Comparison of ENCODE assay signal across 9 cellular contexts in the genomic region with DNA sequence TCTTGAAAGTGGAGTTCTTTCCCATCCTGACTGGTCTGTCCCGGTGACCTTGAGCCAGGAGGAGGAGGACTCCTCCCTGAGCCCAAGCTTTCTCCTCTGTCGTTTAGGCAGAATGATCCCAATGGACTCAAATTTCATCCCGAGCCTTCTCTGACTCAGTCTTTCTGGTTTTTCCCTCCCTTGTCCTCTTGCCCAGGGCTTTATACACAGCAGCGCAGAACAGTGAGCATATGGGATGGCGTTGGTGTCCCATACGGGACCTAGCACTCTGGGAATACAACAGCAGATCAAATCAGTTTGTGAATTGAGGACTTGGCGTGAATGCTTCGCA. TPM values are rescaled to one million over a fixed set of nuclear protein-coding genes. Genes with fewer than 3 reads are reported as not detected.
A peak's percentile ranks its signal among the peaks of the same experiment; 100 is the strongest.
DNase-seq lines count a peak whose midpoint lies in the region; ATAC-seq, FAIRE-seq and TF ChIP-seq lines count a peak whose summit lies in the region.
"Had no signal": no experiment of that assay in that cellular context is flagged by ENCODE, and none has a peak within 500 bp of the region (broad histone marks: within the 10 kb centered on the region; RNA-seq: fewer than 3 reads in every experiment).

No MANE protein-coding gene starts in this region.

- CTCF ChIA-PET in AG04449 (lab: Yijun Ruan, JAX): interaction anchor here (1.0 to 13.1 kb wide), 3 partner anchors 85 to 107 kb away, joined by 4 to 213 read pairs (median 78); no protein-coding TSS in a partner anchor

- H3K36me3 Mint-ChIP-seq in central memory CD8-positive, alpha-beta T cell (ENCODE audit: insufficient read depth): peaks cover 24% of the 10 kb centered on the region
- H3K36me3 Mint-ChIP-seq in nephron progenitor cell (ENCODE audit: low read depth): no peaks in the 10 kb centered on the region

- peak overlapping the region; percentile 83 for H3K4me3 Mint-ChIP-seq in central memory CD8-positive, alpha-beta T cell
- H3K4me3 Mint-ChIP-seq in nephron progenitor cell: peak overlapping the region; percentile 87

- no peak for TF ChIP-seq CTCF in AG04449 (IDR thresholded peaks at IDR 0.05; ENCODE audit: insufficient read depth, low read length, missing control alignments)
- no peak for TF ChIP-seq CTCF in nephron progenitor cell (IDR thresholded peaks at IDR 0.05)

- ATAC-seq in central memory CD8-positive, alpha-beta T cell (replicated peaks; ENCODE audit: extremely low read depth, poor library complexity, severe bottlenecking): no peak
- ATAC-seq in GM18498 (IDR thresholded peaks at IDR 0.05; ENCODE audit: unreplicated experiment) (no peak), left lobe of liver (no peak), HG03045 (IDR thresholded peaks at IDR 0.05; ENCODE audit: unreplicated experiment) (no peak)

- POLR2A ChIA-PET in AG04449 (lab: Yijun Ruan, JAX): interaction anchor here (0.6 to 1.4 kb wide), 4 partner anchors 26 to 365 kb away, joined by 3 to 5 read pairs (median 4); no protein-coding TSS in a partner anchor

- H3K9me3 Mint-ChIP-seq in central memory CD8-positive, alpha-beta T cell: no peaks in the 10 kb centered on the region
- H3K9me3 Mint-ChIP-seq in nephron progenitor cell: no peaks in the 10 kb centered on the region

- peak overlapping the region; percentile 84 for H3K4me3 ChIP-seq in AG04449 (ENCODE audit: low read depth, low read length)
- H3K4me3 ChIP-seq: SJCRH30 had no signal

- H3K4me1 Mint-ChIP-seq in central memory CD8-positive, alpha-beta T cell: peaks cover 47% of the 10 kb centered on the region
- H3K4me1 Mint-ChIP-seq in nephron progenitor cell: peaks cover 66% of the 10 kb centered on the region

- DNase-seq in AG04449 (ENCODE audit: low read depth, low spot score): no peak
- no peak for DNase-seq in GM12891 (ENCODE audit: insufficient read length, low spot score)
- no peak for DNase-seq in central memory CD8-positive, alpha-beta T cell (ENCODE audit: low spot score in 2 of 2)
- no peak for DNase-seq in nephron progenitor cell
- DNase-seq in SKM-1 treated with dmso at 0.1 percent for 144 hours (lab: John Stamatoyannopoulos, UW; ENCODE audit: unreplicated experiment): no peak
- DNase-seq in left lobe of liver (ENCODE audit: low spot score): no peak
- DNase-seq: SJCRH30 had no signal

- TF ChIP-seq POLR2A in GM12891 (IDR thresholded peaks at IDR 0.05; ENCODE audit: low read depth, low read length): no peak

- peak overlapping the region; percentile 82 for H3K27ac Mint-ChIP-seq in central memory CD8-positive, alpha-beta T cell (ENCODE audit: low read depth)
- no peak overlapping the region for H3K27ac Mint-ChIP-seq in nephron progenitor cell

- no peaks in the 10 kb centered on the region for H3K27me3 Mint-ChIP-seq in central memory CD8-positive, alpha-beta T cell
- H3K27me3 Mint-ChIP-seq in nephron progenitor cell (ENCODE audit: low read depth, poor library complexity): peaks cover 27% of the 10 kb centered on the region

- FAIRE-seq in GM12891 (lab: Jason Lieb, UNC): peak; percentile 13

TF ChIP-seq in GM12891, 5 proteins besides CTCF, POLR2A, EP300 and RAD21:
- TF ChIP-seq PAX5 (IDR thresholded peaks at IDR 0.05; ENCODE audit: insufficient read depth, low read length, severe bottlenecking) (no peak), SPI1 (IDR thresholded peaks at IDR 0.05; ENCODE audit: low read depth, low read length) (no peak)

RNA-seq across cellular contexts. Expression of a gene that starts 0.9 kb away (rescaled TPM):
- polyA plus RNA-seq in GM12891 (2012; ENCODE audit: low read depth, missing spikeins): 5.8 TPM
- total RNA-seq in left lobe of liver: 0.45 TPM
